In the genomic region with DNA sequence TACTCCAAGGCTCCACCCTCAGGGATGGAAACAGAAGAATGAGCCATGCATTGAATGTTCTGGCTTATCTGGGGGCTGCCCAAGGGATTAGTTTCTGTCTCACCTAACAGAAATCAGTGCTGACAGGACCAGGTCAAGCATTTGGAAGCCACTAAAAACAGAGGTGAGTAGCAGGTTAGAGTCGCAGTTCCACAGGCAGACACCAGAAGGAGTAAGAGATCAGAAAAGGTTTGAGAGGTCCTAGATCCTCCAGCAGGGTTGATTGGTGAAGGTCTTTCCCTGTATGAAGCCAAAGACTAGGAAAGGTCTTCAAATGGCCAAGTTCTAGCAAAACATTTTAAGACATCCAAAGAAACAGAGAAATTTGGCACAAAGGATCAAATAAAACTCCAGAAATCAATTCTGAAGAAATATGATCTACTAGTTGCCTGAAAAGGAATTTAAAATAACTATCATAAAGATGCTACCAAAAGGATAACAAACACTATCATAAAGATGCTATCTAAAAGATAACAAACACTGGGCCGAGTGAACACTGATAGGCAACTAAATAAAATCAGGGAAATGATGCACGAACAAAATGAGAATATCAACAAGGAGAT, we compare ENCODE assay signal across 8 cellular contexts. TPM values are rescaled to one million over a fixed set of nuclear protein-coding genes. Genes with fewer than 3 reads are reported as not detected.
DNase-seq lines count a peak whose midpoint lies in the region; ATAC-seq and TF ChIP-seq lines count a peak whose summit lies in the region.

No MANE protein-coding gene starts in this region.

- intact Hi-C loops in sigmoid colon (cut with DNase I) = no loop called here

- no peak overlapping the region for H3K23ac ChIP-seq in mesendoderm (ENCODE audit: low read length)

- peak; percentile 0 to 60 for DNase-seq in NCI-H526 (lab: John Stamatoyannopoulos, UW)
- DNase-seq in NCI-H526 treated with DMSO at 0.1 percent for 48 hours (lab: John Stamatoyannopoulos, UW) = no peak
- DNase-seq in NCI-H1105 (lab: John Stamatoyannopoulos, UW) = peak; percentile 66
- peak in 4 of 5 experiments; percentile 16 to 51 (median 27) for DNase-seq in T-helper 2 cell
- DNase-seq in central memory CD4-positive, alpha-beta T cell = peak; percentile 50
- DNase-seq in mesendoderm = peak; percentile 89
- DNase-seq in sigmoid colon = no peak

- no peak overlapping the region for H2AK5ac ChIP-seq in mesendoderm (ENCODE audit: low read length)

- no peak overlapping the region for H3K56ac ChIP-seq in mesendoderm (ENCODE audit: low read length)

- H3K27ac ChIP-seq in mesendoderm (ENCODE audit: low read depth, low read length) = no peak overlapping the region
- no peak overlapping the region for H3K27ac ChIP-seq in sigmoid colon

- H3K9me3 ChIP-seq in sigmoid colon = peaks cover 0 to 11% (median 0%) of the 10 kb centered on the region in 4 donors

- WGBS in mesendoderm (ENCODE audit: extremely low coverage, insufficient coverage, low lambda C conversion rate) = no CpG with 5 or more reads among the region's 3 CpGs
- WGBS in sigmoid colon, 2 donors = 26 to 39% methylated on average over 3 of the region's 3 CpGs

- no peaks in the 10 kb centered on the region for H3K36me3 ChIP-seq in mesendoderm (ENCODE audit: control insufficient read depth, insufficient read depth, low read length)
- H3K36me3 ChIP-seq in sigmoid colon = no peaks in the 10 kb centered on the region

- H4K8ac ChIP-seq in mesendoderm (ENCODE audit: low read depth, low read length) = no peak overlapping the region

- H3K4me1 ChIP-seq in mesendoderm (ENCODE audit: control insufficient read depth, low read depth, low read length) (no peaks in the 10 kb centered on the region), sigmoid colon (no peaks in the 10 kb centered on the region)

- H2BK5ac ChIP-seq in mesendoderm (ENCODE audit: low read length) = no peak overlapping the region

- H3K27me3 ChIP-seq in mesendoderm (ENCODE audit: insufficient read depth, low read length, poor library complexity) = no peaks in the 10 kb centered on the region
- H3K27me3 ChIP-seq in sigmoid colon = no peaks in the 10 kb centered on the region

- TF ChIP-seq EP300 in sigmoid colon (IDR thresholded peaks at IDR 0.05) = no peak

- no peak overlapping the region for H2BK120ac ChIP-seq in mesendoderm (ENCODE audit: low read depth, low read length)

- H3K4ac ChIP-seq in mesendoderm (ENCODE audit: low read depth, low read length) = no peak overlapping the region

- no peak overlapping the region for H3K9ac ChIP-seq in mesendoderm (ENCODE audit: low read length)

- H2BK15ac ChIP-seq in mesendoderm (replicated peaks; ENCODE audit: low read depth) = no peak overlapping the region

- no peaks in the 10 kb centered on the region for H3K79me1 ChIP-seq in mesendoderm (ENCODE audit: low read length)

- no peak for ATAC-seq in GM21367 (IDR thresholded peaks at IDR 0.05; ENCODE audit: unreplicated experiment)

- no peak overlapping the region for H3K4me2 ChIP-seq in mesendoderm (ENCODE audit: low read length)

- TF ChIP-seq POLR2A in sigmoid colon (IDR thresholded peaks at IDR 0.05) = no peak

- H4K5ac ChIP-seq in mesendoderm (ENCODE audit: low read length) = no peak overlapping the region

- H3K4me3 ChIP-seq in mesendoderm (ENCODE audit: low read length) = no peak overlapping the region
- H3K4me3 ChIP-seq in sigmoid colon = no peak overlapping the region

- no peak overlapping the region for H3K18ac ChIP-seq in mesendoderm (ENCODE audit: low read length)

- TF ChIP-seq CTCF in sigmoid colon (IDR thresholded peaks at IDR 0.05) = peak in 1 of 4 experiments; percentile 33

- no peaks in the 10 kb centered on the region for H3K79me2 ChIP-seq in mesendoderm (ENCODE audit: control insufficient read depth, insufficient read depth, low read length)

RNA-seq across cellular contexts. Expression of gene TTC9, which starts 19.5 kb away (rescaled TPM):
- 9.7 TPM for polyA plus RNA-seq in mesendoderm (2013, experiment 1 of 2)
- 10.1 TPM for polyA plus RNA-seq in mesendoderm (2013, experiment 2 of 2)
- total RNA-seq in sigmoid colon = under 1 TPM; 0.16 to 0.81 (median 0.63) TPM
- polyA plus RNA-seq in sigmoid colon = 1 to 10 TPM in 1 of 3 donors, under 1 TPM in 1, not detected in 1; 0.60 to 3.6 TPM

RNA-seq across cellular contexts. Expression of gene MED6, which starts 21.8 kb away (rescaled TPM):
- 40.8 TPM for polyA plus RNA-seq in mesendoderm (2013, experiment 1 of 2)
- 39.8 TPM for polyA plus RNA-seq in mesendoderm (2013, experiment 2 of 2)
- total RNA-seq in sigmoid colon = 10 to 100 TPM; 24.3 to 40.7 (median 30.1) TPM
- polyA plus RNA-seq in sigmoid colon = 10 to 100 TPM; 15.0 to 26.1 (median 20.6) TPM

Comparison
In these comparisons a context has a peak if more than half of its experiments do, and no peak if none do; other contexts are left out.
1. DNase-seq: peak in NCI-H526 (2 of 2), NCI-H1105 (single experiment), T-helper 2 cell (4 of 5), central memory CD4-positive, alpha-beta T cell (single experiment) and mesendoderm (single experiment); none in NCI-H526 treated with DMSO at 0.1 percent for 48 hours (single experiment) and sigmoid colon (single experiment).